Comparison of ENCODE assay signal across 8 cellular contexts in genomic region chr9:136118367-136119258, GRCh38.
DNase-seq lines count a peak whose midpoint lies in the region; ATAC-seq lines count a peak whose summit lies in the region.

Gene TMEM250, minus strand, starts transcription at chr9:136118875. Its CDS starts 1,975 bp downstream, at chr9:136116900.

- H3K36me3 Mint-ChIP-seq in activated naive CD4-positive, alpha-beta T cell treated with anti-CD3 and anti-CD28 coated beads, Interleukin-2, amount 10 ng/mL, durations not matched to agents 7 days and 5 days, result peaks cover 9% of the 10 kb centered on the region

- peaks cover 15% of the 10 kb centered on the region; the same call in 1 of the 2 replicates for H3K36me3 ChIP-seq in SK-N-MC (ENCODE audit: insufficient read depth, low read length)

- H3K27me3 Mint-ChIP-seq in activated naive CD4-positive, alpha-beta T cell treated with anti-CD3 and anti-CD28 coated beads, Interleukin-2, amount 10 ng/mL, durations not matched to agents 7 days and 5 days, result peaks cover 12% of the 10 kb centered on the region

- H3K9me3 ChIP-seq in SK-N-MC (ENCODE audit: low read depth, low read length), result no peaks in the 10 kb centered on the region

- H3K27ac ChIP-seq in SK-N-MC (peak within 1 kb of the TSS; percentile 75), substantia nigra (ENCODE audit: low read depth, low read length, poor library complexity, severe bottlenecking) (peak within 1 kb of the TSS; percentile 88)

- H3K4me1 Mint-ChIP-seq in activated naive CD4-positive, alpha-beta T cell treated with anti-CD3 and anti-CD28 coated beads, Interleukin-2, amount 10 ng/mL, durations not matched to agents 7 days and 5 days, result peaks cover 34% of the 10 kb centered on the region

- no peaks in the 10 kb centered on the region for H3K9me3 Mint-ChIP-seq in activated naive CD4-positive, alpha-beta T cell treated with anti-CD3 and anti-CD28 coated beads, Interleukin-2, amount 10 ng/mL, durations not matched to agents 7 days and 5 days

- peak within 1 kb of the TSS; percentile 89 for H3K27ac Mint-ChIP-seq in activated naive CD4-positive, alpha-beta T cell treated with anti-CD3 and anti-CD28 coated beads, Interleukin-2, amount 10 ng/mL, durations not matched to agents 7 days and 5 days

- ATAC-seq in HG02571 (IDR thresholded peaks at IDR 0.05; ENCODE audit: unreplicated experiment), result peak; percentile 72

- H3K4me3 ChIP-seq in GM08714 (ENCODE audit: low read length) (peak within 1 kb of the TSS; percentile 91), SK-N-MC (peak within 1 kb of the TSS; percentile 95)

- H3K9ac ChIP-seq in SK-N-MC (ENCODE audit: insufficient read length), result peak within 1 kb of the TSS; percentile 94

- H3K4me3 Mint-ChIP-seq in activated naive CD4-positive, alpha-beta T cell treated with anti-CD3 and anti-CD28 coated beads, Interleukin-2, amount 10 ng/mL, durations not matched to agents 7 days and 5 days, result peak within 1 kb of the TSS; percentile 79

- CTCF ChIA-PET in activated naive CD4-positive, alpha-beta T cell treated with anti-CD3 and anti-CD28 coated beads, Interleukin-2, amount 10 ng/mL, durations not matched to agents 7 days and 5 days (lab: Charles Lee), result interaction anchor here (0.7 to 5.3 kb wide), 5 partner anchors 9 to 151 kb away, joined by 3 to 53 read pairs (median 4); no protein-coding TSS in a partner anchor

- DNase-seq in NCI-H1048 (lab: John Stamatoyannopoulos, UW) (peak; percentile 90), SK-N-MC (ENCODE audit: low read depth, low spot score) (peak; percentile 75), germinal center (ENCODE audit: low spot score) (peak; percentile 96), non-pigmented ciliary epithelial cell (ENCODE audit: low read depth) (peak; percentile 67), substantia nigra (lab: John Stamatoyannopoulos, UW) (peak; percentile 54 to 95 (median 87))
- DNase-seq in activated naive CD4-positive, alpha-beta T cell treated with anti-CD3 and anti-CD28 coated beads, Interleukin-2, amount 10 ng/mL, durations not matched to agents 7 days and 5 days, result peak; percentile 97

Comparison
In these comparisons a context has a peak if more than half of its experiments do, and no peak if none do; other contexts are left out.
1. Peak in every context shown above with its lines: DNase-seq, ATAC-seq, H3K4me3 ChIP-seq and H3K27ac ChIP-seq.